In the genomic region with DNA sequence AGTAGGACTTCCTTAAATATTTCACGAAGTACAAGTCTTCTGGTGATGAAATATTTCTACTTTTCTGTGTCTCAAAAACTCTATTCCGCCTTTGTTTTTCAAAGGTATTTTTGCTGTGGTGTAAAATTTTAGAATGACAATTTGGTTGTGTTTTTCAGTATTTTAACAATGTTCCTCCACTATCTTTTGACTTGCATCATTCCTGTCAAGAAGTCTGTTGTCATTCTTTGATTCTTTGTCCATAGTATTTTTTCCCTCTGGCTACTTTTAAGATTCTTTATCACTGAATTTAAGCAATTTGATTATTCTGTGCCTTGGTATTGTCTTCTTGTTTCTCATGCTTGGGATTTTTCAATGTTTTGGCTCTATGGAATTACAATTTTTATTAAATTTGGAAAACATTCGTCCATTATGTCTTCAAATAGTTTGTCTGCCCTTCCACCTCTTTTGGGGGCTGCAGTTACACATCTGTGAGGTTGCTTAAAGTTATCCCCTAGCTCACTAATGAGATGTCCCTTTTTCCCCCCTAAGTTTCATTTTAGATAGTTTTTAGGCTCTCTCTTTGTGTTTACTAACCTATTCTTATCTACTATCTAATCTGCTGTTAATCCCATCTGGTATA, we compare ENCODE assay signal across 13 cellular contexts.
"Had no signal": no experiment of that assay in that cellular context is flagged by ENCODE, and none has a peak within 500 bp of the region (broad histone marks: within the 10 kb centered on the region; RNA-seq: fewer than 3 reads in every experiment).

No MANE protein-coding gene starts in this region.

- H3K27ac Mint-ChIP-seq: activated naive CD4-positive, alpha-beta T cell treated with anti-CD3 and anti-CD28 coated beads, Interleukin-2, amount 10 ng/mL, durations not matched to agents 7 days and 5 days; neural progenitor cell had no signal

- H3K4me1 ChIP-seq: neural progenitor cell had no signal

- H3K27ac ChIP-seq: hepatocyte, neural progenitor cell, pancreas, stomach had no signal

- ATAC-seq: pancreas had no signal

- H3K4me2 ChIP-seq: hepatocyte, neural progenitor cell had no signal

- H3K4me3 ChIP-seq: hepatocyte, left ventricle myocardium inferior, neural progenitor cell, pancreas, stomach had no signal

- FAIRE-seq: kidney, pancreas had no signal

- DNase-seq: activated naive CD4-positive, alpha-beta T cell treated with anti-CD3 and anti-CD28 coated beads, Interleukin-2, amount 10 ng/mL, durations not matched to agents 7 days and 5 days; anterior cingulate cortex; dermis blood vessel endothelial cell; erythroblast; kidney; left ventricle myocardium inferior; pancreas; retina; stimulated activated CD4-positive, alpha-beta T cell treated with anti-CD3 and anti-CD28 coated beads, Interleukin-15, amount 100 ng/mL, for 24 hours; stimulated activated CD4-positive, alpha-beta T cell treated with anti-CD3 and anti-CD28 coated beads, Interleukin-4, amount 100 ng/mL, for 24 hours; stomach had no signal

- H3K27me3 Mint-ChIP-seq: activated naive CD4-positive, alpha-beta T cell treated with anti-CD3 and anti-CD28 coated beads, Interleukin-2, amount 10 ng/mL, durations not matched to agents 7 days and 5 days had no signal

- H3K4me3 Mint-ChIP-seq: activated naive CD4-positive, alpha-beta T cell treated with anti-CD3 and anti-CD28 coated beads, Interleukin-2, amount 10 ng/mL, durations not matched to agents 7 days and 5 days; neural progenitor cell had no signal
